8 cellular contexts compared by ENCODE assay signal in the genomic region with DNA sequence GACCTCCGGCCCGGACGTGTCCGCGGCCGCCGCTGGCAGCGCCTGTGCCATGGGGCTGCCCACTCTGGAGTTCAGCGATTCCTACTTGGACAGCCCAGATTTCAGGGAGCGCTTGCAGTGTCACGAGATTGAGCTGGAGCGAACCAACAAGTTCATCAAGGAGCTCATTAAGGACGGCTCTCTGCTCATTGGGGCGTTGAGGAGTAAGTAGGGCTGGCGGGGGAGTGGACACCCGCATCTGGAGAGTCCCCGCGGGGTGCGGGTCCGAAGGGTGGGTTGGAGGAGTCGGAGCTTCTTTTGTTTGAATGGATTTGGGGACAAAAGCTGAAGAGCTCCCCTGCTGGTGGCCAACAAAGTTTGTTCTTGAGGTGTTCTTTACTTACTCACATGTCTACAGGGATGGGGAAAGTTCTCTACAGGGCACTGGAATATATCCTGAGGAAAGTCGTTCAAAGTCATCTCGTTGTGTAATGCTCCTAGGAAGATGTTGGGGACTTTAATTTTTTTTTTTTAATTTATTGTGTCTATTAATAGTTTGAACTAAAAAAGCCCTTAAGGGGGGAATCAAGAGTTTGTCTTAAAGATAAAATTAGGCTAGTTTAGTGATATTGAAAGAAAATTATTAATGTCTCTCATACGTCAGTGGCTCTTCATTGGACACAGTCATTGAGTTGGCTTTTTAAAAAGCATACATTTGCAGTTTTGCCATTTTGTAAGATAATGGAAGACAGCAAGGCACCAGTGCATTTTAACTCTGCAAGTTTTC. TPM values are rescaled to one million over a fixed set of nuclear protein-coding genes. Genes with fewer than 3 reads are reported as not detected.
A peak's percentile ranks its signal among the peaks of the same experiment; 100 is the strongest.
DNase-seq lines count a peak whose midpoint lies in the region; ATAC-seq and TF ChIP-seq lines count a peak whose summit lies in the region.

No MANE protein-coding gene starts in this region.

- ATAC-seq in HG02798 (IDR thresholded peaks at IDR 0.05; ENCODE audit: poor library complexity, unreplicated experiment) (peak; percentile 70), foreskin keratinocyte (peak; percentile 73)
- peak; percentile 67 for ATAC-seq in activated CD8-positive, alpha-beta memory T cell treated with anti-CD3 and anti-CD28 coated beads, Interleukin-2, amount 10 ng/mL, durations not matched to agents 7 days and 5 days

- POLR2A ChIA-PET in AG04450 (lab: Yijun Ruan, JAX) = interaction anchor here (0.6 to 1.2 kb wide), 6 partner anchors 12 to 1451 kb away, joined by 3 to 4 read pairs (median 4); no protein-coding TSS in a partner anchor

- intact Hi-C loops in posterior vena cava (cut with DNase I) = loop anchor here in 1 of 2 donors (10.0 kb wide), 2 partner anchors 157 to 237 kb away; no protein-coding TSS in a partner anchor

- peak overlapping the region; percentile 61 for H3K4me3 Mint-ChIP-seq in activated CD8-positive, alpha-beta memory T cell treated with anti-CD3 and anti-CD28 coated beads, Interleukin-2, amount 10 ng/mL, durations not matched to agents 7 days and 5 days
- peak overlapping the region; percentile 97 for H3K4me3 Mint-ChIP-seq in nephron progenitor cell

- H3K27ac Mint-ChIP-seq in activated CD8-positive, alpha-beta memory T cell treated with anti-CD3 and anti-CD28 coated beads, Interleukin-2, amount 10 ng/mL, durations not matched to agents 7 days and 5 days = no peak overlapping the region
- peak overlapping the region; percentile 94 for H3K27ac Mint-ChIP-seq in nephron progenitor cell

- H3K27ac ChIP-seq in AG04450 (ENCODE audit: low read depth, low read length) (peak overlapping the region; percentile 68), foreskin keratinocyte (peak overlapping the region; percentile 49)

- H3K4me1 Mint-ChIP-seq in activated CD8-positive, alpha-beta memory T cell treated with anti-CD3 and anti-CD28 coated beads, Interleukin-2, amount 10 ng/mL, durations not matched to agents 7 days and 5 days = peaks cover 8% of the 10 kb centered on the region
- H3K4me1 Mint-ChIP-seq in nephron progenitor cell = peaks cover 34% of the 10 kb centered on the region

- peak; percentile 45 for DNase-seq in AG04450 (ENCODE audit: low read depth, low spot score)
- peak; percentile 69 for DNase-seq in GM13976 (ENCODE audit: low spot score)
- DNase-seq in NCI-H1092 (lab: John Stamatoyannopoulos, UW) = peak; percentile 19
- DNase-seq in activated CD8-positive, alpha-beta memory T cell treated with anti-CD3 and anti-CD28 coated beads, Interleukin-2, amount 10 ng/mL, durations not matched to agents 7 days and 5 days = no peak
- DNase-seq in foreskin keratinocyte = peak; percentile 50 to 77
- peak; percentile 60 for DNase-seq in nephron progenitor cell
- DNase-seq in posterior vena cava (ENCODE audit: low spot score) = no peak

- no peaks in the 10 kb centered on the region; the same call in 1 of the 2 replicates for H3K9me3 ChIP-seq in AG04450 (ENCODE audit: control insufficient read depth, insufficient read depth, low read length)

- H3K27me3 Mint-ChIP-seq in activated CD8-positive, alpha-beta memory T cell treated with anti-CD3 and anti-CD28 coated beads, Interleukin-2, amount 10 ng/mL, durations not matched to agents 7 days and 5 days = peaks cover 26% of the 10 kb centered on the region
- H3K27me3 Mint-ChIP-seq in nephron progenitor cell (ENCODE audit: low read depth, poor library complexity) = peaks cover 4% of the 10 kb centered on the region

- no peaks in the 10 kb centered on the region for H3K9me3 Mint-ChIP-seq in activated CD8-positive, alpha-beta memory T cell treated with anti-CD3 and anti-CD28 coated beads, Interleukin-2, amount 10 ng/mL, durations not matched to agents 7 days and 5 days (ENCODE audit: low read depth)
- no peaks in the 10 kb centered on the region for H3K9me3 Mint-ChIP-seq in nephron progenitor cell

- CTCF ChIA-PET in AG04450 (lab: Charles Lee) = interaction anchor here (0.6 to 3.0 kb wide), 43 partner anchors 8 to 251 kb away, joined by 3 to 29 read pairs (median 4); no protein-coding TSS in a partner anchor
- CTCF ChIA-PET in activated CD8-positive, alpha-beta memory T cell treated with anti-CD3 and anti-CD28 coated beads, Interleukin-2, amount 10 ng/mL, durations not matched to agents 7 days and 5 days (lab: Charles Lee) = interaction anchor here (0.9 kb wide), 1 partner anchor 21 kb away, joined by 3 read pairs; no protein-coding TSS in a partner anchor

- H3K4me3 ChIP-seq in AG04450 (ENCODE audit: low read depth, low read length) = peak overlapping the region; percentile 79

- in situ Hi-C loops in GM13976 (cut with MboI; ENCODE audit: low sequenced_read_pairs, unreplicated experiment) = loop anchor here (25.0 kb wide), 1 partner anchor 174 kb away; no protein-coding TSS in a partner anchor

- TF ChIP-seq CTCF in AG04450 (IDR thresholded peaks at IDR 0.05; ENCODE audit: low read depth, low read length) (peak; percentile 81), GM13976 (IDR thresholded peaks at IDR 0.05; ENCODE audit: borderline replicate concordance, control extremely low read depth, extremely low read depth, insufficient read depth, missing control alignments) (peak; percentile 45), foreskin keratinocyte (conservative IDR thresholded peaks at IDR 0.05) (peak; percentile 68), nephron progenitor cell (IDR thresholded peaks at IDR 0.05) (peak; percentile 61)

- H3K36me3 Mint-ChIP-seq in activated CD8-positive, alpha-beta memory T cell treated with anti-CD3 and anti-CD28 coated beads, Interleukin-2, amount 10 ng/mL, durations not matched to agents 7 days and 5 days = no peaks in the 10 kb centered on the region
- peaks cover 11% of the 10 kb centered on the region for H3K36me3 Mint-ChIP-seq in nephron progenitor cell (ENCODE audit: low read depth)

- peaks cover 18% of the 10 kb centered on the region for H3K4me1 ChIP-seq in foreskin keratinocyte

- H3K27me3 ChIP-seq in AG04450 (ENCODE audit: control insufficient read depth, insufficient read depth, low read length) (no peaks in the 10 kb centered on the region), foreskin keratinocyte (no peaks in the 10 kb centered on the region)

RNA-seq across cellular contexts. Expression of gene ARHGAP42, which starts 0.7 kb away (rescaled TPM):
- polyA plus RNA-seq in AG04450 (2011; rRNA removed) (7.1 and 9.0 TPM in 2 replicates), foreskin keratinocyte (0.93 and 1.0 TPM in 2 replicates)
- 17.9 and 23.2 TPM in 2 replicates for polyA minus RNA-seq in AG04450 (2011; rRNA and poly(A)+ RNA removed)
- total RNA-seq in activated CD8-positive, alpha-beta memory T cell treated with anti-CD3 and anti-CD28 coated beads, Interleukin-2, amount 10 ng/mL, durations not matched to agents 7 days and 5 days = under 1 TPM in 1 of 2 experiments, not detected in 1; 0.61 TPM
- total RNA-seq in foreskin keratinocyte (3.7 and 4.6 TPM in 2 replicates), posterior vena cava (10 to 100 TPM; 14.9 to 20.0 TPM)

Comparison
In these comparisons a context has a peak if more than half of its experiments do, and no peak if none do; other contexts are left out.
1. DNase-seq: peak in AG04450 (single experiment), GM13976 (single experiment), NCI-H1092 (single experiment), foreskin keratinocyte (2 of 2) and nephron progenitor cell (single experiment); none in activated CD8-positive, alpha-beta memory T cell treated with anti-CD3 and anti-CD28 coated beads, Interleukin-2, amount 10 ng/mL, durations not matched to agents 7 days and 5 days (single experiment) and posterior vena cava (single experiment).
2. Peak in every context shown above with its lines, with median percentiles within 50 percentile points of each other: CTCF ChIP-seq and ATAC-seq.